In genomic region chr7:26198781-26199169, GRCh38 we compare ENCODE assay signal across 8 cellular contexts. TPM values are rescaled to one million over a fixed set of nuclear protein-coding genes. Genes with fewer than 3 reads are reported as not detected.
DNase-seq lines count a peak whose midpoint lies in the region; ATAC-seq and TF ChIP-seq lines count a peak whose summit lies in the region.

No MANE protein-coding gene starts in this region.

- H3K4me3 ChIP-seq in left lung (peak overlapping the region; percentile 81 to 93), testis (peak overlapping the region; percentile 97 to 99)

- H3K27ac ChIP-seq in left lung = peak overlapping the region; percentile 98 to 100
- peak overlapping the region; percentile 100 for H3K27ac ChIP-seq in testis

- intact Hi-C loops in left lung (cut with DNase I) (loop anchor here in 1 of 2 donors (10.0 kb wide), 1 partner anchor 114 kb away; no protein-coding TSS in a partner anchor), testis (cut with DNase I; ENCODE audit: low total_unique reads) (no loop called here)

- CTCF ChIA-PET in activated CD4-positive, alpha-beta T cell treated with anti-CD3 and anti-CD28 coated beads, Interleukin-2, amount 10 ng/mL, durations not matched to agents 7 days and 5 days (lab: Charles Lee) = interaction anchor here (0.7 to 4.1 kb wide), 9 partner anchors 11 to 171 kb away, joined by 3 to 30 read pairs (median 4); no protein-coding TSS in a partner anchor

- peak overlapping the region; percentile 100 for H3K27ac Mint-ChIP-seq in activated CD4-positive, alpha-beta T cell treated with anti-CD3 and anti-CD28 coated beads, Interleukin-2, amount 10 ng/mL, durations not matched to agents 7 days and 5 days
- H3K27ac Mint-ChIP-seq in activated naive CD8-positive, alpha-beta T cell treated with anti-CD3 and anti-CD28 coated beads, Interleukin-2, amount 50 U/mL, for 24 hours = peak overlapping the region; percentile 100

- DNase-seq in activated CD4-positive, alpha-beta T cell treated with anti-CD3 and anti-CD28 coated beads, Interleukin-2, amount 10 ng/mL, durations not matched to agents 7 days and 5 days = no peak
- no peak for DNase-seq in activated CD4-positive, alpha-beta T cell treated with anti-CD3 and anti-CD28 coated beads, Interleukin-2, amount 50 U/mL, for 48 hours
- DNase-seq in activated naive CD8-positive, alpha-beta T cell treated with anti-CD3 and anti-CD28 coated beads, Interleukin-2, amount 50 U/mL, for 24 hours = no peak
- DNase-seq in left lung (no peak), testis (no peak), NCI-H2107 treated with DMSO at 0.1 percent for 48 hours (lab: John Stamatoyannopoulos, UW; ENCODE audit: unreplicated experiment) (no peak), NCI-H1694 treated with DMSO at 0.1 percent for 48 hours (lab: John Stamatoyannopoulos, UW) (no peak)

- peaks cover 0 to 37% of the 10 kb centered on the region in 2 donors for H3K36me3 ChIP-seq in left lung
- no peaks in the 10 kb centered on the region for H3K36me3 ChIP-seq in testis (ENCODE audit: low read depth, missing control alignments)

- ATAC-seq in activated naive CD8-positive, alpha-beta T cell treated with anti-CD3 and anti-CD28 coated beads, Interleukin-2, amount 50 U/mL, for 24 hours = no peak
- ATAC-seq in left lung (no peak), HG03108 (IDR thresholded peaks at IDR 0.05; ENCODE audit: unreplicated experiment) (no peak)

- H3K9me3 ChIP-seq in left lung = no peaks in the 10 kb centered on the region
- no peaks in the 10 kb centered on the region for H3K9me3 ChIP-seq in testis

- H3K4me1 ChIP-seq in left lung (peaks cover 43 to 52% of the 10 kb centered on the region in 2 donors), testis (peaks cover 16% of the 10 kb centered on the region)

- 0% methylated on average over 7 of the region's 7 CpGs for WGBS in testis, 2 donors

- H3K9me3 Mint-ChIP-seq in activated CD4-positive, alpha-beta T cell treated with anti-CD3 and anti-CD28 coated beads, Interleukin-2, amount 10 ng/mL, durations not matched to agents 7 days and 5 days = no peaks in the 10 kb centered on the region
- H3K9me3 Mint-ChIP-seq in activated naive CD8-positive, alpha-beta T cell treated with anti-CD3 and anti-CD28 coated beads, Interleukin-2, amount 50 U/mL, for 24 hours = no peaks in the 10 kb centered on the region

- H3K27me3 ChIP-seq in left lung = no peaks in the 10 kb centered on the region
- H3K27me3 ChIP-seq in testis = no peaks in the 10 kb centered on the region

- H3K27me3 Mint-ChIP-seq in activated CD4-positive, alpha-beta T cell treated with anti-CD3 and anti-CD28 coated beads, Interleukin-2, amount 10 ng/mL, durations not matched to agents 7 days and 5 days = no peaks in the 10 kb centered on the region
- H3K27me3 Mint-ChIP-seq in activated naive CD8-positive, alpha-beta T cell treated with anti-CD3 and anti-CD28 coated beads, Interleukin-2, amount 50 U/mL, for 24 hours = peaks cover 4% of the 10 kb centered on the region

- no peak for TF ChIP-seq POLR2A in testis (IDR thresholded peaks at IDR 0.05)

- POLR2A ChIA-PET in activated CD4-positive, alpha-beta T cell treated with anti-CD3 and anti-CD28 coated beads, Interleukin-2, amount 10 ng/mL, durations not matched to agents 7 days and 5 days (lab: Charles Lee) = interaction anchor here (0.5 to 2.5 kb wide), 7 partner anchors 10 to 340 kb away, joined by 3 to 10 read pairs (median 5); partner anchors contain the start of gene NFE2L3

- peaks cover 77% of the 10 kb centered on the region for H3K36me3 Mint-ChIP-seq in activated CD4-positive, alpha-beta T cell treated with anti-CD3 and anti-CD28 coated beads, Interleukin-2, amount 10 ng/mL, durations not matched to agents 7 days and 5 days (ENCODE audit: low read depth)
- peaks cover 81% of the 10 kb centered on the region for H3K36me3 Mint-ChIP-seq in activated naive CD8-positive, alpha-beta T cell treated with anti-CD3 and anti-CD28 coated beads, Interleukin-2, amount 50 U/mL, for 24 hours (ENCODE audit: low read depth)

- no peak for TF ChIP-seq CTCF in left lung (IDR thresholded peaks at IDR 0.05)
- TF ChIP-seq CTCF in testis (IDR thresholded peaks at IDR 0.05) = no peak

- H3K4me3 Mint-ChIP-seq in activated CD4-positive, alpha-beta T cell treated with anti-CD3 and anti-CD28 coated beads, Interleukin-2, amount 10 ng/mL, durations not matched to agents 7 days and 5 days = peak overlapping the region; percentile 97
- H3K4me3 Mint-ChIP-seq in activated naive CD8-positive, alpha-beta T cell treated with anti-CD3 and anti-CD28 coated beads, Interleukin-2, amount 50 U/mL, for 24 hours = peak overlapping the region; percentile 99

- peaks cover 42% of the 10 kb centered on the region for H3K4me1 Mint-ChIP-seq in activated CD4-positive, alpha-beta T cell treated with anti-CD3 and anti-CD28 coated beads, Interleukin-2, amount 10 ng/mL, durations not matched to agents 7 days and 5 days
- peaks cover 51% of the 10 kb centered on the region for H3K4me1 Mint-ChIP-seq in activated naive CD8-positive, alpha-beta T cell treated with anti-CD3 and anti-CD28 coated beads, Interleukin-2, amount 50 U/mL, for 24 hours

RNA-seq across cellular contexts. Expression of gene HNRNPA2B1, which starts 1.8 kb away (rescaled TPM):
- total RNA-seq in activated CD4-positive, alpha-beta T cell treated with anti-CD3 and anti-CD28 coated beads, Interleukin-2, amount 10 ng/mL, durations not matched to agents 7 days and 5 days = 100 to 1,000 TPM; 649 to 781 TPM
- total RNA-seq in left lung (100 to 1,000 TPM; 338 to 456 TPM), testis (100 to 1,000 TPM; 343 to 372 TPM)
- polyA plus RNA-seq in testis (ENCODE audit: insufficient read depth, low read depth, low replicate concordance) = 659 TPM

RNA-seq across cellular contexts. Expression of gene CBX3, which starts 2.8 kb away (rescaled TPM):
- total RNA-seq in activated CD4-positive, alpha-beta T cell treated with anti-CD3 and anti-CD28 coated beads, Interleukin-2, amount 10 ng/mL, durations not matched to agents 7 days and 5 days = 100 to 1,000 TPM; 217 to 235 TPM
- total RNA-seq in left lung (100 to 1,000 TPM in 1 of 2 donors, 10 to 100 TPM in 1; 92.2 to 107 TPM), testis (100 to 1,000 TPM in 1 of 2 donors, 10 to 100 TPM in 1; 95.7 to 116 TPM)
- polyA plus RNA-seq in testis (ENCODE audit: insufficient read depth, low read depth, low replicate concordance) = 137 TPM

RNA-seq across cellular contexts. Expression of gene NFE2L3, which starts 46.8 kb away (rescaled TPM):
- total RNA-seq in activated CD4-positive, alpha-beta T cell treated with anti-CD3 and anti-CD28 coated beads, Interleukin-2, amount 10 ng/mL, durations not matched to agents 7 days and 5 days = 10 to 100 TPM; 12.0 to 15.3 TPM
- total RNA-seq in left lung (1 to 10 TPM; 4.9 to 5.9 TPM), testis (1 to 10 TPM; 3.3 to 4.2 TPM)
- 4.2 TPM for polyA plus RNA-seq in testis (ENCODE audit: insufficient read depth, low read depth, low replicate concordance)
